Comparison of ENCODE assay signal across 8 cellular contexts in the genomic region with DNA sequence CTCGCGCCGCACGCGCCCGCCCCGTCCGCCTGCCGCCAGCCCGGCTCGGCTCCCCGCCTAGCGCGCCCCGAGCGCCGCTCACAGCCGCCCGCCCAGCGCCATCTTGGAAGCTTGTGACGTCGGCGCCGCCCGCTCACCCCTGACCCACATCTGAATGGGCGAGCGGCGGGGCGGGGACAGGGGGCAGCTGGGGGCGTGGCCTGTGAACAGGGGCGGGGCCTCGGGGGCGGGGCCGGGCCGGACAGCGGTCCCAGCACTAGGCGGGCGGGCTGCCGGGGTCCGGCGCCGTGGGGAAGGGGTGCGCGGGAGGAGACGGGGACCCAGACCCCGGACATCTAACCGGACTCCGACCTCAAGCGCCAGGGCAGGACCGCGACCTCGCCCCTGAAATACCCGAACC. TPM values are rescaled to one million over a fixed set of nuclear protein-coding genes. Genes with fewer than 3 reads are reported as not detected.
DNase-seq lines count a peak whose midpoint lies in the region; ATAC-seq lines count a peak whose summit lies in the region.
"Not testable (repeated sequence)": the region's sequence is repeated elsewhere in the genome, so short reads cannot be mapped to it uniquely, and the experiment has no call there.

No MANE protein-coding gene starts in this region.

- H3F3A ChIP-seq in GM23248 (ENCODE audit: insufficient read depth): not testable (repeated sequence)

- H3K9me3 Mint-ChIP-seq in natural killer cell treated with Interleukin-12 subunit alpha and Interleukin-12 subunit beta and Interleukin-15 and Interleukin-18, amount 100 ng/mL, for 72 hours; stimulated activated naive CD8-positive, alpha-beta T cell treated with anti-CD3 and anti-CD28 coated beads, Interleukin-15, amount 100 ng/mL, for 72 hours: not testable (repeated sequence)

- not testable (repeated sequence) for H3K4me3 ChIP-seq in GM23248

- ATAC-seq in GM18909 (IDR thresholded peaks at IDR 0.05; ENCODE audit: poor library complexity, unreplicated experiment): peak; percentile 78
- ATAC-seq in HG03139 (IDR thresholded peaks at IDR 0.05; ENCODE audit: unreplicated experiment): peak; percentile 72
- ATAC-seq in Right ventricle myocardium inferior: peak; percentile 98
- ATAC-seq in natural killer cell treated with Interleukin-12 subunit alpha and Interleukin-12 subunit beta and Interleukin-15 and Interleukin-18, amount 100 ng/mL, for 72 hours: peak; percentile 96 to 97
- peak; percentile 89 for ATAC-seq in stimulated activated naive CD8-positive, alpha-beta T cell treated with anti-CD3 and anti-CD28 coated beads, Interleukin-15, amount 100 ng/mL, for 72 hours

- H3K27ac ChIP-seq in GM23248: not testable (repeated sequence)

- intact Hi-C loops in Right ventricle myocardium inferior (cut with DNase I): not testable (repeated sequence)

- not testable (repeated sequence) for H3K9ac ChIP-seq in GM23248

- H3K27me3 ChIP-seq in GM23248 (replicated peaks; ENCODE audit: insufficient read depth): not testable (repeated sequence)

- not testable (repeated sequence) for H3K36me3 ChIP-seq in GM23248 (ENCODE audit: low read depth)

- H3K9me3 ChIP-seq in GM23248 (ENCODE audit: low read depth): not testable (repeated sequence)

- H3K4me1 ChIP-seq in GM23248 (ENCODE audit: insufficient read depth): not testable (repeated sequence)

- not testable (repeated sequence) for H2AFZ ChIP-seq in GM23248

- not testable (repeated sequence) for H3K4me3 Mint-ChIP-seq in natural killer cell treated with Interleukin-12 subunit alpha and Interleukin-12 subunit beta and Interleukin-15 and Interleukin-18, amount 100 ng/mL, for 72 hours; stimulated activated naive CD8-positive, alpha-beta T cell treated with anti-CD3 and anti-CD28 coated beads, Interleukin-15, amount 100 ng/mL, for 72 hours

- DNase-seq in GM23248: peak; percentile 29
- DNase-seq in SK-MEL-5 (ENCODE audit: low read depth, low spot score): peak; percentile 5
- peak; percentile 15 for DNase-seq in activated effector memory CD4-positive, alpha-beta T cell treated with Interleukin-2 at 50 U/mL for 16 hours
- peak; percentile 80 for DNase-seq in Right ventricle myocardium inferior (ENCODE audit: missing footprints)
- not testable (repeated sequence) for DNase-seq in natural killer cell treated with Interleukin-12 subunit alpha and Interleukin-12 subunit beta and Interleukin-15 and Interleukin-18, amount 100 ng/mL, for 72 hours (ENCODE audit: low spot score)
- peak in 1 of 2 donors; percentile 37 for DNase-seq in stimulated activated naive CD8-positive, alpha-beta T cell treated with anti-CD3 and anti-CD28 coated beads, Interleukin-15, amount 100 ng/mL, for 72 hours

- in situ Hi-C loops in GM23248 (cut with MboI); SK-MEL-5 (cut with HindIII; ENCODE audit: low pct_unique_long_range_greater_than_20kb, low sequenced_read_pairs): not testable (repeated sequence)

- H3K4me2 ChIP-seq in GM23248 (ENCODE audit: unreplicated experiment): not testable (repeated sequence)

- H3K9me2 ChIP-seq in GM23248 (ENCODE audit: insufficient read depth): not testable (repeated sequence)

- no CpG with 5 or more reads among the region's 53 CpGs for WGBS in GM23248 (ENCODE audit: low coverage in 1 of 2, low lambda C conversion rate in 2 of 2, missing lambda C conversion rate in 2 of 2), 2 experiments

- not testable (repeated sequence) for H4K20me1 ChIP-seq in GM23248 (ENCODE audit: insufficient read depth)

- H3K4me1 Mint-ChIP-seq in natural killer cell treated with Interleukin-12 subunit alpha and Interleukin-12 subunit beta and Interleukin-15 and Interleukin-18, amount 100 ng/mL, for 72 hours (ENCODE audit: low read depth in 2 of 2); stimulated activated naive CD8-positive, alpha-beta T cell treated with anti-CD3 and anti-CD28 coated beads, Interleukin-15, amount 100 ng/mL, for 72 hours: not testable (repeated sequence)

- not testable (repeated sequence) for H3K79me2 ChIP-seq in GM23248 (ENCODE audit: insufficient read depth)

- not testable (repeated sequence) for H3K36me3 Mint-ChIP-seq in natural killer cell treated with Interleukin-12 subunit alpha and Interleukin-12 subunit beta and Interleukin-15 and Interleukin-18, amount 100 ng/mL, for 72 hours

- H3K27me3 Mint-ChIP-seq in natural killer cell treated with Interleukin-12 subunit alpha and Interleukin-12 subunit beta and Interleukin-15 and Interleukin-18, amount 100 ng/mL, for 72 hours; stimulated activated naive CD8-positive, alpha-beta T cell treated with anti-CD3 and anti-CD28 coated beads, Interleukin-15, amount 100 ng/mL, for 72 hours: not testable (repeated sequence)

- H3K27ac Mint-ChIP-seq in natural killer cell treated with Interleukin-12 subunit alpha and Interleukin-12 subunit beta and Interleukin-15 and Interleukin-18, amount 100 ng/mL, for 72 hours; stimulated activated naive CD8-positive, alpha-beta T cell treated with anti-CD3 and anti-CD28 coated beads, Interleukin-15, amount 100 ng/mL, for 72 hours: not testable (repeated sequence)

RNA-seq across cellular contexts. Expression of a gene that starts 33.9 kb away (rescaled TPM):
- 0.51 and 0.76 TPM in 2 replicates for total RNA-seq in GM23248 (2014; rRNA removed; shearing (Covaris generic))
- polyA plus RNA-seq in GM23248 (2016; fragmentation: Nextera tagmentation; extraction: Ambion mirVana): 0.32 and 0.44 TPM in 2 replicates
- total RNA-seq in SK-MEL-5 (2014; rRNA removed; shearing (Covaris generic)): 0.29 and 0.40 TPM in 2 replicates
- polyA plus RNA-seq in SK-MEL-5 (2015; cell fraction: cytosol; rRNA removed): 0.05 and 0.35 TPM in 2 replicates
- not detected in 2 replicates for polyA plus RNA-seq in SK-MEL-5 (2015; cell fraction: nucleus; rRNA removed)
- 0.16 TPM for total RNA-seq in Right ventricle myocardium inferior
- total RNA-seq in natural killer cell treated with Interleukin-12 subunit alpha and Interleukin-12 subunit beta and Interleukin-15 and Interleukin-18, amount 100 ng/mL, for 72 hours: 1 to 10 TPM in 1 of 2 donors, under 1 TPM in 1; 0.31 to 1.5 TPM

RNA-seq across cellular contexts. Expression of a gene that starts 50.2 kb away (rescaled TPM):
- total RNA-seq in GM23248 (2014; rRNA removed; shearing (Covaris generic)): not detected in 2 replicates
- polyA plus RNA-seq in GM23248 (2016; fragmentation: Nextera tagmentation; extraction: Ambion mirVana): 0.30 and 1.0 TPM in 2 replicates
- 0.21 and 5.5 TPM in 2 replicates for total RNA-seq in SK-MEL-5 (2014; rRNA removed; shearing (Covaris generic))
- polyA plus RNA-seq in SK-MEL-5 (2015; cell fraction: cytosol; rRNA removed): 0.05 and 2.2 TPM in 2 replicates
- 8.1 and 14.4 TPM in 2 replicates for polyA plus RNA-seq in SK-MEL-5 (2015; cell fraction: nucleus; rRNA removed)
- total RNA-seq in Right ventricle myocardium inferior: 1.0 TPM
- total RNA-seq in natural killer cell treated with Interleukin-12 subunit alpha and Interleukin-12 subunit beta and Interleukin-15 and Interleukin-18, amount 100 ng/mL, for 72 hours: 1 to 10 TPM; 2.2 to 3.4 TPM

RNA-seq across cellular contexts. Expression of a gene that starts 59.9 kb away (rescaled TPM):
- total RNA-seq in GM23248 (2014; rRNA removed; shearing (Covaris generic)): not detected in 2 replicates
- not detected in 2 replicates for polyA plus RNA-seq in GM23248 (2016; fragmentation: Nextera tagmentation; extraction: Ambion mirVana)
- total RNA-seq in SK-MEL-5 (2014; rRNA removed; shearing (Covaris generic)): not detected in 2 replicates
- not detected in 2 replicates for polyA plus RNA-seq in SK-MEL-5 (2015; cell fraction: cytosol; rRNA removed)
- 1.2 TPM in 1 of 2 replicates, not detected in the other for polyA plus RNA-seq in SK-MEL-5 (2015; cell fraction: nucleus; rRNA removed)
- total RNA-seq in Right ventricle myocardium inferior: not detected
- total RNA-seq in natural killer cell treated with Interleukin-12 subunit alpha and Interleukin-12 subunit beta and Interleukin-15 and Interleukin-18, amount 100 ng/mL, for 72 hours: not detected
